ENCODE assay signal across 10 cellular contexts in the genomic region with DNA sequence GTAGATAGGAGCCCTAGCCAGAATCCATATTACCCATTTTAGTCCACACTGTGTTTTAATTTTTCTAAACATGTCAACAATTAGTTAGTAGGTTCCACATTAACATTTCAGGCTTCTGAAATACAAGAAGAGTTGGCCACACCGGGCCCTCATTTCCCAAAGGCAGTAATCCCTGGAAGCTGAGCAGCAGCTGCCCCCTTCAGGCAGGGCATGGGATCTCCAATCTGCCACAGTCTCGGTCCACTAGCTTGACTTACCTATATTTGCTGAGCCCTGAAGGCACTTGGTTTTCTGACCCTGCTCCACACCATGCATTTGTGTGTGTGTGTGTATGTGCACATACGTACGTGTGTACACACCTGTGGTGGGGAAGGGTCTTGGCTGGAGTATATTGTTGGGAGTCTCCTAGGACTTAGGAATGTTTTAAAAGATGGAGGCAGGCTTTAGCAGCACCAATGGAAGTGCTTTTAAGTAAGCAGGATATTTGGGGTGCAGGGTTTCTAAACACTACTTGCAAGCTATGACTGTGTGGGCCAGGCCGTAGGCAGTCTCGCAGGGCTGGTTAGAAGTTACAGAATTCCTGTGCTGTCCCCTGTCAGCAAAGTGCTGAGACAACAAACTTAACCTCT.
DNase-seq lines count a peak whose midpoint lies in the region; ATAC-seq, FAIRE-seq and TF ChIP-seq lines count a peak whose summit lies in the region.
"Had no signal": no experiment of that assay in that cellular context is flagged by ENCODE, and none has a peak within 500 bp of the region (broad histone marks: within the 10 kb centered on the region; RNA-seq: fewer than 3 reads in every experiment).

No MANE protein-coding gene starts in this region.

- no peak for TF ChIP-seq POLR2A in H54 (IDR thresholded peaks at IDR 0.05; ENCODE audit: low read depth, low read length)

- H3K4me3 ChIP-seq in NT2/D1 (ENCODE audit: insufficient read length, low read depth), result no peak overlapping the region

- no peaks in the 10 kb centered on the region for H3K36me3 ChIP-seq in NT2/D1 (ENCODE audit: insufficient read depth, insufficient read length, low read length)

- FAIRE-seq in H54 (lab: Jason Lieb, UNC), result no peak
- FAIRE-seq: islet of Langerhans had no signal

- peaks cover 26% of the 10 kb centered on the region for H3K27me3 ChIP-seq in NT2/D1 (ENCODE audit: insufficient read depth, insufficient read length)

- ATAC-seq in GM21717 (IDR thresholded peaks at IDR 0.05; ENCODE audit: unreplicated experiment), result no peak
- no peak for ATAC-seq in HG02763 (IDR thresholded peaks at IDR 0.05; ENCODE audit: unreplicated experiment)

- H3K4me1 ChIP-seq in NT2/D1 (ENCODE audit: insufficient read depth, insufficient read length), result peaks cover 4% of the 10 kb centered on the region

- DNase-seq in DMS 273 (lab: John Stamatoyannopoulos, UW; ENCODE audit: unreplicated experiment), result peak; percentile 77
- DNase-seq in H54 (ENCODE audit: insufficient read length, low spot score), result peak; percentile 22
- DNase-seq in NT2/D1 (ENCODE audit: low read depth, low spot score), result peak; percentile 66
- peak; percentile 82 for DNase-seq in iPS-NIHi7 (ENCODE audit: extremely low spot score)
- no peak for DNase-seq in stimulated activated CD4-positive, alpha-beta T cell treated with anti-CD3 and anti-CD28 coated beads, Interleukin-1b, Interleukin-23, amount 100 ng/mL, for 48 hours
- no peak for DNase-seq in globus pallidus (ENCODE audit: low spot score)
- DNase-seq: activated CD8-positive, alpha-beta memory T cell treated with anti-CD3 and anti-CD28 coated beads, Interleukin-2, amount 50 U/mL, for 48 hours had no signal

- no peaks in the 10 kb centered on the region for H3K9me3 ChIP-seq in NT2/D1 (ENCODE audit: insufficient read depth, low read length)

- no peak overlapping the region for H3K9ac ChIP-seq in NT2/D1 (ENCODE audit: insufficient read length, low read depth)

Comparison
In these comparisons a context has a peak if more than half of its experiments do, and no peak if none do; other contexts are left out.
1. DNase-seq: peak in DMS 273 (single experiment), H54 (single experiment), NT2/D1 (single experiment) and iPS-NIHi7 (single experiment); none in stimulated activated CD4-positive, alpha-beta T cell treated with anti-CD3 and anti-CD28 coated beads, Interleukin-1b, Interleukin-23, amount 100 ng/mL, for 48 hours (single experiment) and globus pallidus (single experiment).